21 cellular contexts compared by ENCODE assay signal in genomic region chr18:63088262-63088661, GRCh38.
DNase-seq lines count a peak whose midpoint lies in the region; TF ChIP-seq lines count a peak whose summit lies in the region.
"Had no signal": no experiment of that assay in that cellular context is flagged by ENCODE, and none has a peak within 500 bp of the region (broad histone marks: within the 10 kb centered on the region; RNA-seq: fewer than 3 reads in every experiment).

No MANE protein-coding gene starts in this region.

- no peak for TF ChIP-seq CTCF in osteoblast (IDR thresholded peaks at IDR 0.05; ENCODE audit: extremely low read depth, low read depth, low read length)

- H3K27ac ChIP-seq in osteoblast (ENCODE audit: low read depth, low read length): no peak overlapping the region
- H3K27ac ChIP-seq: BLaER1 treated with 17β-estradiol and CSF1 and Interleukin-3, amounts not matched to agents 10 nM and 100 nM; KMS-11; SJCRH30 had no signal

- no peak overlapping the region for H3K4me2 ChIP-seq in osteoblast (ENCODE audit: insufficient read depth, low read length)
- H3K4me2 ChIP-seq: BLaER1 treated with 17β-estradiol and CSF1 and Interleukin-3, amounts not matched to agents 10 nM and 100 nM; KMS-11 had no signal

- H3K79me2 ChIP-seq in osteoblast (ENCODE audit: insufficient read depth, low read length): no peaks in the 10 kb centered on the region

- no peaks in the 10 kb centered on the region for H3K4me1 ChIP-seq in osteoblast (ENCODE audit: insufficient read depth, low read length)
- H3K4me1 ChIP-seq: SJCRH30 had no signal

- H4K20me1 ChIP-seq in osteoblast (ENCODE audit: insufficient read depth, low read length): no peaks in the 10 kb centered on the region
- H4K20me1 ChIP-seq: BLaER1 treated with 17β-estradiol and CSF1 and Interleukin-3, amounts not matched to agents 10 nM and 100 nM had no signal

- H2AFZ ChIP-seq in osteoblast (ENCODE audit: low read length): no peak overlapping the region

- H3K36me3 ChIP-seq in osteoblast (ENCODE audit: insufficient read depth, low read length): no peaks in the 10 kb centered on the region
- H3K36me3 ChIP-seq: BLaER1 treated with 17β-estradiol and CSF1 and Interleukin-3, amounts not matched to agents 10 nM and 100 nM; SJCRH30 had no signal

- H3K27me3 ChIP-seq in osteoblast (ENCODE audit: insufficient read depth, low read length): peaks cover 4% of the 10 kb centered on the region
- H3K27me3 ChIP-seq: BLaER1 treated with 17β-estradiol and CSF1 and Interleukin-3, amounts not matched to agents 10 nM and 100 nM; SJCRH30 had no signal

- no peaks in the 10 kb centered on the region for H3K9me3 ChIP-seq in osteoblast (ENCODE audit: low read depth, low read length)
- H3K9me3 ChIP-seq: SJCRH30 had no signal

- no peak overlapping the region for H3K4me3 ChIP-seq in osteoblast (ENCODE audit: insufficient read depth, low read length)
- H3K4me3 ChIP-seq: BLaER1 treated with 17β-estradiol and CSF1 and Interleukin-3, amounts not matched to agents 10 nM and 100 nM; SJCRH30 had no signal

- DNase-seq in iPS-NIHi7 (ENCODE audit: extremely low spot score): peak; percentile 68
- DNase-seq in osteoblast (ENCODE audit: insufficient read length, low spot score, missing footprints): peak; percentile 64
- no peak for DNase-seq in AG08395 (ENCODE audit: low spot score)
- no peak for DNase-seq in NCI-H1417 (lab: John Stamatoyannopoulos, UW)
- no peak for DNase-seq in NCI-H524 (lab: John Stamatoyannopoulos, UW)
- no peak for DNase-seq in kidney glomerular epithelial cell (lab: John Stamatoyannopoulos, UW)
- DNase-seq: Calu3; CD8-positive, alpha-beta T cell; GF-D8; IMR-90; NCI-H1105; NCI-H1694; NCI-H2081; NCI-H2171; NCI-H345; NCI-H524 treated with DMSO at 0.1 percent for 48 hours; NCI-H82; SJCRH30 had no signal

TF ChIP-seq in PFSK-1, 5 proteins besides CTCF, POLR2A, EP300 and RAD21:
- TF ChIP-seq REST (IDR thresholded peaks at IDR 0.05; ENCODE audit: insufficient read depth in 1 of 2, low read depth in 2 of 2, low read length in 2 of 2): no peak
- TF ChIP-seq FOXP2 (optimal IDR thresholded peaks at IDR 0.05; ENCODE audit: borderline replicate concordance, extremely low read depth, extremely low read length, insufficient read depth): peak; percentile 29

Comparison
In these comparisons a context has a peak if more than half of its experiments do, and no peak if none do; other contexts are left out.
1. DNase-seq: peak in iPS-NIHi7 (single experiment) and osteoblast (single experiment); none in AG08395 (single experiment), NCI-H1417 (0 of 3), NCI-H524 (0 of 2) and kidney glomerular epithelial cell (single experiment).